10 cellular contexts compared by ENCODE assay signal in genomic region chr6:5672581-5673011, GRCh38.
A peak's percentile ranks its signal among the peaks of the same experiment; 100 is the strongest.
DNase-seq lines count a peak whose midpoint lies in the region; ATAC-seq and TF ChIP-seq lines count a peak whose summit lies in the region.
"Had no signal": no experiment of that assay in that cellular context is flagged by ENCODE, and none has a peak within 500 bp of the region (broad histone marks: within the 10 kb centered on the region; RNA-seq: fewer than 3 reads in every experiment).

No MANE protein-coding gene starts in this region.

- no peaks in the 10 kb centered on the region for H3K9me3 Mint-ChIP-seq in GM23338

- H3K4me1 ChIP-seq in GM23338 (ENCODE audit: insufficient read depth) (peaks cover 18% of the 10 kb centered on the region), foreskin keratinocyte (peaks cover 34% of the 10 kb centered on the region)

- no peaks in the 10 kb centered on the region for H3K79me2 ChIP-seq in GM23338 (replicated peaks; ENCODE audit: insufficient read depth)

- no peaks in the 10 kb centered on the region for H3K9me2 ChIP-seq in GM23338 (ENCODE audit: insufficient read depth)

- no peaks in the 10 kb centered on the region for H3F3A ChIP-seq in GM23338 (replicated peaks; ENCODE audit: low read depth)

- peaks cover 5% of the 10 kb centered on the region for H3K27me3 Mint-ChIP-seq in GM23338 (ENCODE audit: insufficient read depth, low read depth, poor library complexity)

- H3K36me3 Mint-ChIP-seq in GM23338 (ENCODE audit: low read depth): no peaks in the 10 kb centered on the region

- no peaks in the 10 kb centered on the region for H3K36me3 ChIP-seq in GM23338 (ENCODE audit: insufficient read depth)

- no peak overlapping the region for H2AFZ ChIP-seq in GM23338

- H3K4me2 ChIP-seq in GM23338: peak overlapping the region; percentile 45

- 0 out of 3 replicates have a peak overlapping the region, but pooled peaks have one; percentile 1 for H3K4me3 Mint-ChIP-seq in GM23338

- peak; percentile 70 for DNase-seq in GM23338 (ENCODE audit: low spot score)
- peak; percentile 88 for DNase-seq in RPMI7951 (ENCODE audit: low read depth)
- peak; percentile 71 to 90 for DNase-seq in foreskin keratinocyte
- DNase-seq in skeletal muscle cell (ENCODE audit: low read depth): peak; percentile 85
- DNase-seq in DMS114 treated with DMSO at 0.1 percent for 48 hours (lab: John Stamatoyannopoulos, UW; ENCODE audit: unreplicated experiment): no peak
- no peak for DNase-seq in NCI-H345 (lab: John Stamatoyannopoulos, UW)
- DNase-seq in DMS79 treated with DMSO at 0.1 percent for 48 hours (lab: John Stamatoyannopoulos, UW): no peak
- DNase-seq: activated CD4-positive, alpha-beta T cell treated with anti-CD3 and anti-CD28 coated beads for 48 hours; stimulated activated CD4-positive, alpha-beta T cell treated with anti-CD3 and anti-CD28 coated beads, Interleukin-4, amount 100 ng/mL, for 1 hour had no signal

- ATAC-seq in GM23338 (peak; percentile 94), foreskin keratinocyte (peak; percentile 95), GM19035 (IDR thresholded peaks at IDR 0.05; ENCODE audit: unreplicated experiment) (no peak)

- peak overlapping the region; percentile 87 for H3K27ac Mint-ChIP-seq in GM23338

- H3K27me3 ChIP-seq in GM23338 (ENCODE audit: insufficient read depth) (no peaks in the 10 kb centered on the region), foreskin keratinocyte (no peaks in the 10 kb centered on the region)

- TF ChIP-seq CTCF in GM23338 (conservative IDR thresholded peaks at IDR 0.05; ENCODE audit: low read depth in 2 of 2) (no peak), foreskin keratinocyte (conservative IDR thresholded peaks at IDR 0.05) (no peak)

- peaks cover 37% of the 10 kb centered on the region for H3K4me1 Mint-ChIP-seq in GM23338

- no peaks in the 10 kb centered on the region for H4K20me1 ChIP-seq in GM23338 (replicated peaks; ENCODE audit: insufficient read depth)

- no peak overlapping the region for H3K4me3 ChIP-seq in GM23338
- H3K4me3 ChIP-seq in skeletal muscle cell (ENCODE audit: low read depth, low read length): no peak overlapping the region

- H3K27ac ChIP-seq in GM23338 (ENCODE audit: low read depth): peak overlapping the region; percentile 5; the same call in 1 of the 2 replicates
- H3K27ac ChIP-seq in foreskin keratinocyte: peak overlapping the region; percentile 70

TF ChIP-seq in GM23338, 12 proteins besides CTCF, POLR2A, EP300 and RAD21:
- TF ChIP-seq CREB1 (CRISPR knock-in tag; IDR thresholded peaks at IDR 0.05; ENCODE audit: low read depth) (no peak), ZNF114 (CRISPR knock-in tag; IDR thresholded peaks at IDR 0.05) (no peak), ZNF462 (CRISPR knock-in tag; IDR thresholded peaks at IDR 0.05) (peak; percentile 7; the same call in 1 of the 2 replicates), STAT1 (IDR thresholded peaks at IDR 0.05; ENCODE audit: unreplicated experiment) (no peak)

Comparison
In these comparisons a context has a peak if more than half of its experiments do, and no peak if none do; other contexts are left out.
1. DNase-seq: peak in GM23338 (single experiment), RPMI7951 (single experiment), foreskin keratinocyte (2 of 2) and skeletal muscle cell (single experiment); none in DMS114 treated with DMSO at 0.1 percent for 48 hours (single experiment), NCI-H345 (single experiment) and DMS79 treated with DMSO at 0.1 percent for 48 hours (single experiment).